ENCODE assay signal across 12 cellular contexts in genomic region chr3:125200731-125201139, GRCh38. TPM values are rescaled to one million over a fixed set of nuclear protein-coding genes. Genes with fewer than 3 reads are reported as not detected.
DNase-seq lines count a peak whose midpoint lies in the region; ATAC-seq lines count a peak whose summit lies in the region.
"Had no signal": no experiment of that assay in that cellular context is flagged by ENCODE, and none has a peak within 500 bp of the region (broad histone marks: within the 10 kb centered on the region; RNA-seq: fewer than 3 reads in every experiment).

No MANE protein-coding gene starts in this region.

- peak; percentile 66 for ATAC-seq in GM18868 (IDR thresholded peaks at IDR 0.05; ENCODE audit: unreplicated experiment)
- ATAC-seq in GM21528 (IDR thresholded peaks at IDR 0.05; ENCODE audit: low FRiP score, unreplicated experiment), result peak; percentile 64
- ATAC-seq in HG03135 (IDR thresholded peaks at IDR 0.05; ENCODE audit: unreplicated experiment), result peak; percentile 76
- ATAC-seq in left lobe of liver, result peak; percentile 96
- ATAC-seq: gastrocnemius medialis had no signal

- in situ Hi-C loops in G401 (cut with HindIII; ENCODE audit: low sequenced_read_pairs), result no loop called here

- DNase-seq in left lobe of liver (ENCODE audit: low spot score) (no peak), SHP77 treated with DMSO at 0.1 percent for 48 hours (lab: John Stamatoyannopoulos, UW) (no peak), NCI-H1092 treated with DMSO at 0.1 percent for 48 hours (lab: John Stamatoyannopoulos, UW) (no peak), GM03348 (ENCODE audit: low spot score) (no peak), G401 (ENCODE audit: low spot score) (no peak)
- DNase-seq: activated B cell treated with CpG ODN at 0.5 μM for 24 hours; activated naive CD4-positive, alpha-beta T cell treated with anti-CD3 and anti-CD28 coated beads for 36 hours; gastrocnemius medialis; NCI-H2081 treated with DMSO at 0.1 percent for 48 hours had no signal

RNA-seq across cellular contexts. Expression of gene SLC12A8, which starts 11.8 kb away (rescaled TPM):
- 24.2 TPM for total RNA-seq in left lobe of liver
- not detected in 2 replicates for total RNA-seq in G401 (2014; rRNA removed; shearing (Covaris generic))

Comparison
In these comparisons a context has a peak if more than half of its experiments do, and no peak if none do; other contexts are left out.
1. RNA of gene SLC12A8, which starts 11.8 kb away (total RNA-seq): 24.2 TPM in left lobe of liver (single experiment); not detected in G401; every median in the first group is over 10 times any median in the second.
2. Peak in every context shown above with its lines, with median percentiles within 50 percentile points of each other: ATAC-seq.